Comparison of ENCODE assay signal across 8 cellular contexts in genomic region chr6:93423542-93423941, GRCh38. TPM values are rescaled to one million over a fixed set of nuclear protein-coding genes. Genes with fewer than 3 reads are reported as not detected.
DNase-seq lines count a peak whose midpoint lies in the region; ATAC-seq, FAIRE-seq and TF ChIP-seq lines count a peak whose summit lies in the region.

No MANE protein-coding gene starts in this region.

- H3K9ac ChIP-seq in neuronal stem cell (ENCODE audit: low read depth, low read length, poor library complexity), result no peak overlapping the region

- H3K36me3 ChIP-seq in DOHH2 (ENCODE audit: control insufficient read depth, low read length) (no peaks in the 10 kb centered on the region), bronchial epithelial cell (ENCODE audit: control insufficient read depth, insufficient read depth, low read length) (no peaks in the 10 kb centered on the region), neuronal stem cell (replicated peaks in 1 of 2; ENCODE audit: control insufficient read depth in 2 of 2, insufficient read depth in 2 of 2, low read length in 2 of 2) (no peaks in the 10 kb centered on the region)

- no peaks in the 10 kb centered on the region for H3F3A ChIP-seq in DOHH2 (ENCODE audit: control insufficient read depth, insufficient read depth)

- FAIRE-seq in bronchial epithelial cell (lab: Jason Lieb, UNC), result no peak

- H3K27ac ChIP-seq in DOHH2 (ENCODE audit: low read depth, low read length) (no peak overlapping the region), neuronal stem cell (replicated peaks; ENCODE audit: low read length) (no peak overlapping the region)

- H3K18ac ChIP-seq in neuronal stem cell (ENCODE audit: low read length), result no peak overlapping the region

- no peak overlapping the region for H2BK12ac ChIP-seq in neuronal stem cell (ENCODE audit: low read length)

- WGBS in neuronal stem cell (ENCODE audit: extremely low coverage in 2 of 2, insufficient read length in 2 of 2, insufficient replicate concordance in 1 of 2), 2 donors, result no CpG with 5 or more reads among the region's 2 CpGs

- H3K27me3 ChIP-seq in DOHH2 (ENCODE audit: control insufficient read depth, low read length) (no peaks in the 10 kb centered on the region), bronchial epithelial cell (ENCODE audit: control insufficient read depth, insufficient read depth, low read length) (peaks cover 2% of the 10 kb centered on the region), neuronal stem cell (ENCODE audit: control insufficient read depth in 3 of 3, insufficient read depth in 3 of 3, low read depth in 1 of 3, low read length in 3 of 3) (no peaks in the 10 kb centered on the region)

- no peak overlapping the region for H4K91ac ChIP-seq in neuronal stem cell (ENCODE audit: low read depth, low read length, poor library complexity)

- H3K4me1 ChIP-seq in DOHH2 (ENCODE audit: control insufficient read depth, low read length), result no peaks in the 10 kb centered on the region
- H3K4me1 ChIP-seq in neuronal stem cell (ENCODE audit: control insufficient read depth in 2 of 2, insufficient read depth in 1 of 2, low read depth in 1 of 2, low read length in 2 of 2), result peaks cover 0 to 1% of the 10 kb centered on the region in 2 donors

- H3K79me1 ChIP-seq in neuronal stem cell (ENCODE audit: low read depth, low read length), result no peaks in the 10 kb centered on the region

- no peak overlapping the region for H2BK15ac ChIP-seq in neuronal stem cell (ENCODE audit: low read length)

- no peaks in the 10 kb centered on the region for H4K20me1 ChIP-seq in DOHH2 (ENCODE audit: control insufficient read depth, insufficient read depth, low read depth, low read length)

- H2AK5ac ChIP-seq in neuronal stem cell (ENCODE audit: low read depth, low read length), result no peak overlapping the region

- H2BK120ac ChIP-seq in neuronal stem cell (ENCODE audit: low read depth, low read length), result no peak overlapping the region

- no peak overlapping the region for H3K4ac ChIP-seq in neuronal stem cell (ENCODE audit: low read length)

- H3K4me3 ChIP-seq in DOHH2 (ENCODE audit: low read length), result no peak overlapping the region
- H3K4me3 ChIP-seq in bronchial epithelial cell (ENCODE audit: low read depth, low read length), result no peak overlapping the region
- H3K4me3 ChIP-seq in neuronal stem cell (ENCODE audit: low read length in 2 of 2), result no peak overlapping the region

- no peaks in the 10 kb centered on the region for H3K79me2 ChIP-seq in DOHH2 (ENCODE audit: control insufficient read depth, low read length)

- TF ChIP-seq CTCF in DOHH2 (IDR thresholded peaks at IDR 0.05; ENCODE audit: low read depth, low read length, poor library complexity, severe bottlenecking) (peak; percentile 42), bronchial epithelial cell (IDR thresholded peaks at IDR 0.05; ENCODE audit: insufficient read depth, low read length, severe bottlenecking) (peak; percentile 16)

- no peak overlapping the region for H2BK5ac ChIP-seq in neuronal stem cell (ENCODE audit: low read length)

- H4K8ac ChIP-seq in neuronal stem cell (ENCODE audit: low read depth, low read length), result no peak overlapping the region

- no peak overlapping the region for H2AFZ ChIP-seq in neuronal stem cell (ENCODE audit: low read length)

- H3K9me3 ChIP-seq in DOHH2 (ENCODE audit: control insufficient read depth, insufficient read depth, low read length) (no peaks in the 10 kb centered on the region; the same call in 1 of the 2 replicates), neuronal stem cell (replicated peaks in 1 of 2; ENCODE audit: control insufficient read depth in 2 of 2, insufficient read depth in 1 of 2, low read depth in 1 of 2, low read length in 2 of 2) (no peaks in the 10 kb centered on the region)

- H3K9me2 ChIP-seq in DOHH2 (replicated peaks; ENCODE audit: control insufficient read depth, low read length), result no peaks in the 10 kb centered on the region

- DNase-seq in NCI-H510A treated with DMSO at 0.1 percent for 48 hours (lab: John Stamatoyannopoulos, UW) (peak; percentile 6), bronchial epithelial cell (ENCODE audit: low read depth) (peak; percentile 23), neuronal stem cell (ENCODE audit: low spot score) (peak; percentile 50), 8988T (no peak)

- H3K4me2 ChIP-seq in DOHH2 (ENCODE audit: low read length) (no peak overlapping the region), neuronal stem cell (ENCODE audit: insufficient read depth, low read length, poor library complexity, severe bottlenecking) (no peak overlapping the region)

- H3K23ac ChIP-seq in neuronal stem cell (ENCODE audit: low read depth, low read length, poor library complexity), result no peak overlapping the region

- ATAC-seq in HG02798 (IDR thresholded peaks at IDR 0.05; ENCODE audit: poor library complexity, unreplicated experiment) (peak; percentile 35), GM21515 (IDR thresholded peaks at IDR 0.05; ENCODE audit: unreplicated experiment) (no peak), GM21390 (IDR thresholded peaks at IDR 0.05; ENCODE audit: unreplicated experiment) (no peak)

- H3K14ac ChIP-seq in neuronal stem cell (ENCODE audit: low read length), result no peak overlapping the region

RNA-seq across cellular contexts. Expression of gene EPHA7, which starts 4.2 kb away (rescaled TPM):
- under 0.01 TPM in 1 of 2 replicates, not detected in the other for total RNA-seq in bronchial epithelial cell
- polyA plus RNA-seq in neuronal stem cell (2013, experiment 1 of 2), result 7.5 TPM
- polyA plus RNA-seq in neuronal stem cell (2013, experiment 2 of 2), result 7.8 TPM
